Comparison of ENCODE assay signal across 27 cellular contexts in genomic region chr11:116844722-116845121, GRCh38. TPM values are rescaled to one million over a fixed set of nuclear protein-coding genes. Genes with fewer than 3 reads are reported as not detected.
"Had no signal": no experiment of that assay in that cellular context is flagged by ENCODE, and none has a peak within 500 bp of the region (broad histone marks: within the 10 kb centered on the region; RNA-seq: fewer than 3 reads in every experiment).

No MANE protein-coding gene starts in this region.

- H3K27ac ChIP-seq: SK-N-MC had no signal

- ATAC-seq: activated T-cell treated with anti-CD3 and anti-CD28 coated beads, Interleukin-2, amount 50 U/mL, for 4 hours; Panc1; Right ventricle myocardium inferior; T-cell had no signal

- H3K27me3 Mint-ChIP-seq: activated B cell treated with CpG ODN at 0.5 μM for 24 hours; activated CD4-positive, alpha-beta T cell treated with anti-CD3 and anti-CD28 coated beads, Interleukin-2, amount 10 ng/mL, durations not matched to agents 24 days and 14 days; activated naive CD8-positive, alpha-beta T cell; T-cell had no signal

- H3K4me3 Mint-ChIP-seq: activated B cell treated with CpG ODN at 0.5 μM for 24 hours; activated CD4-positive, alpha-beta T cell treated with anti-CD3 and anti-CD28 coated beads, Interleukin-2, amount 10 ng/mL, durations not matched to agents 24 days and 14 days; activated naive CD4-positive, alpha-beta T cell treated with anti-CD3 and anti-CD28 coated beads for 36 hours; activated naive CD8-positive, alpha-beta T cell; activated T-cell treated with anti-CD3 and anti-CD28 coated beads, Interleukin-2, amount 50 U/mL, for 4 hours; T-cell had no signal

- H3K9me3 Mint-ChIP-seq: activated B cell treated with CpG ODN at 0.5 μM for 24 hours; activated CD4-positive, alpha-beta T cell treated with anti-CD3 and anti-CD28 coated beads, Interleukin-2, amount 10 ng/mL, durations not matched to agents 24 days and 14 days; activated naive CD4-positive, alpha-beta T cell treated with anti-CD3 and anti-CD28 coated beads for 36 hours; activated T-cell treated with anti-CD3 and anti-CD28 coated beads, Interleukin-2, amount 50 U/mL, for 4 hours; T-cell had no signal

- H3K27ac Mint-ChIP-seq: activated B cell treated with CpG ODN at 0.5 μM for 24 hours; activated CD4-positive, alpha-beta T cell treated with anti-CD3 and anti-CD28 coated beads, Interleukin-2, amount 10 ng/mL, durations not matched to agents 24 days and 14 days; activated naive CD4-positive, alpha-beta T cell treated with anti-CD3 and anti-CD28 coated beads for 36 hours; activated naive CD8-positive, alpha-beta T cell had no signal

- DNase-seq: activated B cell treated with CpG ODN at 0.5 μM for 24 hours; activated CD4-positive, alpha-beta T cell treated with anti-CD3 and anti-CD28 coated beads for 1 hour; activated CD4-positive, alpha-beta T cell treated with anti-CD3 and anti-CD28 coated beads, Interleukin-2, amount 10 ng/mL, durations not matched to agents 24 days and 14 days; activated CD4-positive, alpha-beta T cell treated with anti-CD3 and anti-CD28 coated beads, Interleukin-2, amount 50 U/mL, for 48 hours; activated CD8-positive, alpha-beta memory T cell treated with anti-CD3 and anti-CD28 coated beads for 24 hours; activated gamma-delta T cell; activated naive CD4-positive, alpha-beta T cell treated with anti-CD3 and anti-CD28 coated beads for 36 hours; activated T-cell treated with anti-CD3 and anti-CD28 coated beads, Interleukin-2, amount 50 U/mL, for 4 hours; amygdala; caudate nucleus; Kasumi-1; KBM-7; NCI-H1105 treated with DMSO at 0.1 percent for 48 hours; NCI-H1436 treated with DMSO at 0.1 percent for 48 hours; NCI-H187 treated with DMSO at 0.1 percent for 48 hours; NCI-H2081 treated with DMSO at 0.1 percent for 48 hours; NCI-H524 treated with DMSO at 0.1 percent for 48 hours; NCI-H748 treated with DMSO at 0.1 percent for 48 hours; OCI-M1; RPMI8226; T-cell; T-helper 2 cell; T1000 had no signal

- H3K4me3 ChIP-seq: SK-N-MC had no signal

RNA-seq across cellular contexts. Expression of gene APOA1, which starts 7.3 kb away (rescaled TPM):
- total RNA-seq: activated CD4-positive, alpha-beta T cell treated with anti-CD3 and anti-CD28 coated beads, Interleukin-2, amount 10 ng/mL, durations not matched to agents 24 days and 14 days; activated naive CD4-positive, alpha-beta T cell treated with anti-CD3 and anti-CD28 coated beads for 36 hours had no signal

RNA-seq across cellular contexts. Expression of gene APOC3, which starts 15.0 kb away (rescaled TPM):
- total RNA-seq: activated B cell treated with CpG ODN at 0.5 μM for 24 hours; activated CD4-positive, alpha-beta T cell treated with anti-CD3 and anti-CD28 coated beads, Interleukin-2, amount 10 ng/mL, durations not matched to agents 24 days and 14 days; activated naive CD4-positive, alpha-beta T cell treated with anti-CD3 and anti-CD28 coated beads for 36 hours; Right ventricle myocardium inferior had no signal

RNA-seq across cellular contexts. Expression of gene APOA4, which starts 21.6 kb away (rescaled TPM):
- total RNA-seq: activated B cell treated with CpG ODN at 0.5 μM for 24 hours; activated CD4-positive, alpha-beta T cell treated with anti-CD3 and anti-CD28 coated beads, Interleukin-2, amount 10 ng/mL, durations not matched to agents 24 days and 14 days; activated naive CD4-positive, alpha-beta T cell treated with anti-CD3 and anti-CD28 coated beads for 36 hours; activated T-cell treated with anti-CD3 and anti-CD28 coated beads, Interleukin-2, amount 50 U/mL, for 4 hours; Right ventricle myocardium inferior; T-cell had no signal

RNA-seq across cellular contexts. Expression of gene APOA5, which starts 53.0 kb away (rescaled TPM):
- total RNA-seq: activated B cell treated with CpG ODN at 0.5 μM for 24 hours; activated CD4-positive, alpha-beta T cell treated with anti-CD3 and anti-CD28 coated beads, Interleukin-2, amount 10 ng/mL, durations not matched to agents 24 days and 14 days; activated naive CD4-positive, alpha-beta T cell treated with anti-CD3 and anti-CD28 coated beads for 36 hours; activated T-cell treated with anti-CD3 and anti-CD28 coated beads, Interleukin-2, amount 50 U/mL, for 4 hours; Right ventricle myocardium inferior had no signal
